4 cellular contexts compared by ENCODE assay signal in the genomic region with DNA sequence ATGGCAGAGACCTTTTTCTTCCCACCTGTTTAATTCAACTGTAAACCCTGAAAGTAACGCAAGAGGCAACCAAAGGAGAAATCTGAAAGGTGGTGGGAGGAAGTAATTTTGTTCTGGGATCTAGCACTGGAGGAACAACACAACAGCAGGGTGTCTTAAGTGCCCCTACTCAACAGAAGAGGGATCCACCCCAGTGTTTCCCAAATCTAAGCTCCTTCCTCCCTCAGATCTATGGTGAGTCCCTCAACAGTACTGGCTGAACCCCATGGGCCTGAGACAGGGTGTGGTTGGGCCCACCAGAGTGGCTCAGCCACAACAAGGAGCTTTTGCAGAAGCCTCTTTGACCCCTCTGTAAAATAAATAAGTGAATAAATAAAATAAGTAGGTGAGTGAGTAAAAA.
A peak's percentile ranks its signal among the peaks of the same experiment; 100 is the strongest.
TF ChIP-seq lines count a peak whose summit lies in the region.

No MANE protein-coding gene starts in this region.

TF ChIP-seq in GM23338, 12 proteins besides CTCF, POLR2A, EP300 and RAD21 (continues in another document):
- TF ChIP-seq EZH2phosphoT487 (IDR thresholded peaks at IDR 0.05; ENCODE audit: unreplicated experiment) (no peak), NANOG (IDR thresholded peaks at IDR 0.05; ENCODE audit: borderline replicate concordance) (no peak), ZNF114 (CRISPR knock-in tag; IDR thresholded peaks at IDR 0.05) (no peak), ZNF331 (CRISPR knock-in tag; IDR thresholded peaks at IDR 0.05; ENCODE audit: low read depth) (no peak), STAT1 (IDR thresholded peaks at IDR 0.05; ENCODE audit: unreplicated experiment) (no peak), JUNB (IDR thresholded peaks at IDR 0.05; ENCODE audit: unreplicated experiment) (no peak), POLR2AphosphoS5 (IDR thresholded peaks at IDR 0.05; ENCODE audit: low read depth) (no peak)
- TF ChIP-seq, protein P1, sequence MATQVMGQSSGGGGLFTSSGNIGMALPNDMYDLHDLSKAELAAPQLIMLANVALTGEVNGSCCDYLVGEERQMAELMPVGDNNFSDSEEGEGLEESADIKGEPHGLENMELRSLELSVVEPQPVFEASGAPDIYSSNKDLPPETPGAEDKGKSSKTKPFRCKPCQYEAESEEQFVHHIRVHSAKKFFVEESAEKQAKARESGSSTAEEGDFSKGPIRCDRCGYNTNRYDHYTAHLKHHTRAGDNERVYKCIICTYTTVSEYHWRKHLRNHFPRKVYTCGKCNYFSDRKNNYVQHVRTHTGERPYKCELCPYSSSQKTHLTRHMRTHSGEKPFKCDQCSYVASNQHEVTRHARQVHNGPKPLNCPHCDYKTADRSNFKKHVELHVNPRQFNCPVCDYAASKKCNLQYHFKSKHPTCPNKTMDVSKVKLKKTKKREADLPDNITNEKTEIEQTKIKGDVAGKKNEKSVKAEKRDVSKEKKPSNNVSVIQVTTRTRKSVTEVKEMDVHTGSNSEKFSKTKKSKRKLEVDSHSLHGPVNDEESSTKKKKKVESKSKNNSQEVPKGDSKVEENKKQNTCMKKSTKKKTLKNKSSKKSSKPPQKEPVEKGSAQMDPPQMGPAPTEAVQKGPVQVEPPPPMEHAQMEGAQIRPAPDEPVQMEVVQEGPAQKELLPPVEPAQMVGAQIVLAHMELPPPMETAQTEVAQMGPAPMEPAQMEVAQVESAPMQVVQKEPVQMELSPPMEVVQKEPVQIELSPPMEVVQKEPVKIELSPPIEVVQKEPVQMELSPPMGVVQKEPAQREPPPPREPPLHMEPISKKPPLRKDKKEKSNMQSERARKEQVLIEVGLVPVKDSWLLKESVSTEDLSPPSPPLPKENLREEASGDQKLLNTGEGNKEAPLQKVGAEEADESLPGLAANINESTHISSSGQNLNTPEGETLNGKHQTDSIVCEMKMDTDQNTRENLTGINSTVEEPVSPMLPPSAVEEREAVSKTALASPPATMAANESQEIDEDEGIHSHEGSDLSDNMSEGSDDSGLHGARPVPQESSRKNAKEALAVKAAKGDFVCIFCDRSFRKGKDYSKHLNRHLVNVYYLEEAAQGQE (IDR thresholded peaks at IDR 0.05; ENCODE audit: unreplicated experiment), result no peak

TF ChIP-seq in IMR-90, 13 proteins besides CTCF, POLR2A, EP300 and RAD21:
- TF ChIP-seq NFE2L2 (IDR thresholded peaks at IDR 0.05; ENCODE audit: low read depth, low read length) (no peak), RFX5 (IDR thresholded peaks at IDR 0.05; ENCODE audit: low read depth, low read length) (no peak), SMC3 (IDR thresholded peaks at IDR 0.05; ENCODE audit: low read depth, low read length) (no peak), RCOR1 (IDR thresholded peaks at IDR 0.05; ENCODE audit: insufficient replicate concordance, low read length) (no peak), CEBPB (IDR thresholded peaks at IDR 0.05; ENCODE audit: low read depth, low read length) (no peak), MXI1 (IDR thresholded peaks at IDR 0.05; ENCODE audit: borderline replicate concordance, low read depth, low read length) (no peak), MAFK (IDR thresholded peaks at IDR 0.05; ENCODE audit: low read depth, low read length) (no peak), CHD1 (IDR thresholded peaks at IDR 0.05; ENCODE audit: low read depth, low read length) (no peak), BHLHE40 (IDR thresholded peaks at IDR 0.05; ENCODE audit: low read depth, low read length) (no peak), MAZ (IDR thresholded peaks at IDR 0.05; ENCODE audit: borderline replicate concordance, low read depth, low read length) (no peak), FOS (IDR thresholded peaks at IDR 0.05; ENCODE audit: low read depth, low read length) (no peak)
- TF ChIP-seq, protein P2, sequence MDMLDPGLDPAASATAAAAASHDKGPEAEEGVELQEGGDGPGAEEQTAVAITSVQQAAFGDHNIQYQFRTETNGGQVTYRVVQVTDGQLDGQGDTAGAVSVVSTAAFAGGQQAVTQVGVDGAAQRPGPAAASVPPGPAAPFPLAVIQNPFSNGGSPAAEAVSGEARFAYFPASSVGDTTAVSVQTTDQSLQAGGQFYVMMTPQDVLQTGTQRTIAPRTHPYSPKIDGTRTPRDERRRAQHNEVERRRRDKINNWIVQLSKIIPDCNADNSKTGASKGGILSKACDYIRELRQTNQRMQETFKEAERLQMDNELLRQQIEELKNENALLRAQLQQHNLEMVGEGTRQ (IDR thresholded peaks at IDR 0.05; ENCODE audit: low read depth, low read length), result no peak
- TF ChIP-seq, protein P3, sequence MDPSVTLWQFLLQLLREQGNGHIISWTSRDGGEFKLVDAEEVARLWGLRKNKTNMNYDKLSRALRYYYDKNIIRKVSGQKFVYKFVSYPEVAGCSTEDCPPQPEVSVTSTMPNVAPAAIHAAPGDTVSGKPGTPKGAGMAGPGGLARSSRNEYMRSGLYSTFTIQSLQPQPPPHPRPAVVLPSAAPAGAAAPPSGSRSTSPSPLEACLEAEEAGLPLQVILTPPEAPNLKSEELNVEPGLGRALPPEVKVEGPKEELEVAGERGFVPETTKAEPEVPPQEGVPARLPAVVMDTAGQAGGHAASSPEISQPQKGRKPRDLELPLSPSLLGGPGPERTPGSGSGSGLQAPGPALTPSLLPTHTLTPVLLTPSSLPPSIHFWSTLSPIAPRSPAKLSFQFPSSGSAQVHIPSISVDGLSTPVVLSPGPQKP (IDR thresholded peaks at IDR 0.05; ENCODE audit: borderline replicate concordance, low read depth, low read length), result no peak
TF ChIP-seq in IMR-90: peak in this region for 0.

TF ChIP-seq in H1, 55 proteins besides CTCF, POLR2A, EP300 and RAD21:
- TF ChIP-seq NANOG (IDR thresholded peaks at IDR 0.05; ENCODE audit: insufficient read depth, low read depth, low read length, poor library complexity, severe bottlenecking) (peak; percentile 7), RNF2 (IDR thresholded peaks at IDR 0.05; ENCODE audit: borderline replicate concordance, low read depth, low read length, missing control alignments, poor library complexity, severe bottlenecking) (no peak)
TF ChIP-seq in H1: peak in this region for 1.

TF ChIP-seq in HepG2, 621 proteins besides CTCF, POLR2A, EP300 and RAD21 (continues in another document):
- TF ChIP-seq FOXK2 (IDR thresholded peaks at IDR 0.05), result no peak
- no peak for TF ChIP-seq GLI4 (CRISPR knock-in tag; IDR thresholded peaks at IDR 0.05; ENCODE audit: borderline replicate concordance)
- TF ChIP-seq, protein P4, sequence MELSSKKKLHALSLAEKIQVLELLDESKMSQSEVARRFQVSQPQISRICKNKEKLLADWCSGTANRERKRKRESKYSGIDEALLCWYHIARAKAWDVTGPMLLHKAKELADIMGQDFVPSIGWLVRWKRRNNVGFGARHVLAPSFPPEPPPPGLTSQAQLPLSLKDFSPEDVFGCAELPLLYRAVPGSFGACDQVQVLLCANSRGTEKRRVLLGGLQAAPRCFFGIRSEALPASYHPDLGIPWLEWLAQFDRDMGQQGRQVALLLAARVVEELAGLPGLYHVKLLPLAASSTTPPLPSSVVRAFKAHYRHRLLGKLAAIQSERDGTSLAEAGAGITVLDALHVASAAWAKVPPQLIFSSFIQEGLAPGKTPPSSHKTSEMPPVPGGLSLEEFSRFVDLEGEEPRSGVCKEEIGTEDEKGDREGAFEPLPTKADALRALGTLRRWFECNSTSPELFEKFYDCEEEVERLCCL (CRISPR knock-in tag; IDR thresholded peaks at IDR 0.05; ENCODE audit: borderline replicate concordance), result no peak
- no peak for TF ChIP-seq KLF9 (CRISPR knock-in tag; IDR thresholded peaks at IDR 0.05; ENCODE audit: low read depth)
- no peak for TF ChIP-seq SP140L (CRISPR knock-in tag; IDR thresholded peaks at IDR 0.05; ENCODE audit: borderline replicate concordance)
- TF ChIP-seq, protein P5, sequence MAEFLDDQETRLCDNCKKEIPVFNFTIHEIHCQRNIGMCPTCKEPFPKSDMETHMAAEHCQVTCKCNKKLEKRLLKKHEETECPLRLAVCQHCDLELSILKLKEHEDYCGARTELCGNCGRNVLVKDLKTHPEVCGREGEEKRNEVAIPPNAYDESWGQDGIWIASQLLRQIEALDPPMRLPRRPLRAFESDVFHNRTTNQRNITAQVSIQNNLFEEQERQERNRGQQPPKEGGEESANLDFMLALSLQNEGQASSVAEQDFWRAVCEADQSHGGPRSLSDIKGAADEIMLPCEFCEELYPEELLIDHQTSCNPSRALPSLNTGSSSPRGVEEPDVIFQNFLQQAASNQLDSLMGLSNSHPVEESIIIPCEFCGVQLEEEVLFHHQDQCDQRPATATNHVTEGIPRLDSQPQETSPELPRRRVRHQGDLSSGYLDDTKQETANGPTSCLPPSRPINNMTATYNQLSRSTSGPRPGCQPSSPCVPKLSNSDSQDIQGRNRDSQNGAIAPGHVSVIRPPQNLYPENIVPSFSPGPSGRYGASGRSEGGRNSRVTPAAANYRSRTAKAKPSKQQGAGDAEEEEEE (CRISPR knock-in tag; IDR thresholded peaks at IDR 0.05; ENCODE audit: borderline replicate concordance), result no peak
- TF ChIP-seq, protein P6, sequence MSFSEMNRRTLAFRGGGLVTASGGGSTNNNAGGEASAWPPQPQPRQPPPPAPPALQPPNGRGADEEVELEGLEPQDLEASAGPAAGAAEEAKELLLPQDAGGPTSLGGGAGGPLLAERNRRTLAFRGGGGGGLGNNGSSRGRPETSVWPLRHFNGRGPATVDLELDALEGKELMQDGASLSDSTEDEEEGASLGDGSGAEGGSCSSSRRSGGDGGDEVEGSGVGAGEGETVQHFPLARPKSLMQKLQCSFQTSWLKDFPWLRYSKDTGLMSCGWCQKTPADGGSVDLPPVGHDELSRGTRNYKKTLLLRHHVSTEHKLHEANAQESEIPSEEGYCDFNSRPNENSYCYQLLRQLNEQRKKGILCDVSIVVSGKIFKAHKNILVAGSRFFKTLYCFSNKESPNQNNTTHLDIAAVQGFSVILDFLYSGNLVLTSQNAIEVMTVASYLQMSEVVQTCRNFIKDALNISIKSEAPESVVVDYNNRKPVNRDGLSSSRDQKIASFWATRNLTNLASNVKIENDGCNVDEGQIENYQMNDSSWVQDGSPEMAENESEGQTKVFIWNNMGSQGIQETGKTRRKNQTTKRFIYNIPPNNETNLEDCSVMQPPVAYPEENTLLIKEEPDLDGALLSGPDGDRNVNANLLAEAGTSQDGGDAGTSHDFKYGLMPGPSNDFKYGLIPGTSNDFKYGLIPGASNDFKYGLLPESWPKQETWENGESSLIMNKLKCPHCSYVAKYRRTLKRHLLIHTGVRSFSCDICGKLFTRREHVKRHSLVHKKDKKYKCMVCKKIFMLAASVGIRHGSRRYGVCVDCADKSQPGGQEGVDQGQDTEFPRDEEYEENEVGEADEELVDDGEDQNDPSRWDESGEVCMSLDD (CRISPR knock-in tag; IDR thresholded peaks at IDR 0.05; ENCODE audit: borderline replicate concordance), result no peak
- TF ChIP-seq, protein P7, sequence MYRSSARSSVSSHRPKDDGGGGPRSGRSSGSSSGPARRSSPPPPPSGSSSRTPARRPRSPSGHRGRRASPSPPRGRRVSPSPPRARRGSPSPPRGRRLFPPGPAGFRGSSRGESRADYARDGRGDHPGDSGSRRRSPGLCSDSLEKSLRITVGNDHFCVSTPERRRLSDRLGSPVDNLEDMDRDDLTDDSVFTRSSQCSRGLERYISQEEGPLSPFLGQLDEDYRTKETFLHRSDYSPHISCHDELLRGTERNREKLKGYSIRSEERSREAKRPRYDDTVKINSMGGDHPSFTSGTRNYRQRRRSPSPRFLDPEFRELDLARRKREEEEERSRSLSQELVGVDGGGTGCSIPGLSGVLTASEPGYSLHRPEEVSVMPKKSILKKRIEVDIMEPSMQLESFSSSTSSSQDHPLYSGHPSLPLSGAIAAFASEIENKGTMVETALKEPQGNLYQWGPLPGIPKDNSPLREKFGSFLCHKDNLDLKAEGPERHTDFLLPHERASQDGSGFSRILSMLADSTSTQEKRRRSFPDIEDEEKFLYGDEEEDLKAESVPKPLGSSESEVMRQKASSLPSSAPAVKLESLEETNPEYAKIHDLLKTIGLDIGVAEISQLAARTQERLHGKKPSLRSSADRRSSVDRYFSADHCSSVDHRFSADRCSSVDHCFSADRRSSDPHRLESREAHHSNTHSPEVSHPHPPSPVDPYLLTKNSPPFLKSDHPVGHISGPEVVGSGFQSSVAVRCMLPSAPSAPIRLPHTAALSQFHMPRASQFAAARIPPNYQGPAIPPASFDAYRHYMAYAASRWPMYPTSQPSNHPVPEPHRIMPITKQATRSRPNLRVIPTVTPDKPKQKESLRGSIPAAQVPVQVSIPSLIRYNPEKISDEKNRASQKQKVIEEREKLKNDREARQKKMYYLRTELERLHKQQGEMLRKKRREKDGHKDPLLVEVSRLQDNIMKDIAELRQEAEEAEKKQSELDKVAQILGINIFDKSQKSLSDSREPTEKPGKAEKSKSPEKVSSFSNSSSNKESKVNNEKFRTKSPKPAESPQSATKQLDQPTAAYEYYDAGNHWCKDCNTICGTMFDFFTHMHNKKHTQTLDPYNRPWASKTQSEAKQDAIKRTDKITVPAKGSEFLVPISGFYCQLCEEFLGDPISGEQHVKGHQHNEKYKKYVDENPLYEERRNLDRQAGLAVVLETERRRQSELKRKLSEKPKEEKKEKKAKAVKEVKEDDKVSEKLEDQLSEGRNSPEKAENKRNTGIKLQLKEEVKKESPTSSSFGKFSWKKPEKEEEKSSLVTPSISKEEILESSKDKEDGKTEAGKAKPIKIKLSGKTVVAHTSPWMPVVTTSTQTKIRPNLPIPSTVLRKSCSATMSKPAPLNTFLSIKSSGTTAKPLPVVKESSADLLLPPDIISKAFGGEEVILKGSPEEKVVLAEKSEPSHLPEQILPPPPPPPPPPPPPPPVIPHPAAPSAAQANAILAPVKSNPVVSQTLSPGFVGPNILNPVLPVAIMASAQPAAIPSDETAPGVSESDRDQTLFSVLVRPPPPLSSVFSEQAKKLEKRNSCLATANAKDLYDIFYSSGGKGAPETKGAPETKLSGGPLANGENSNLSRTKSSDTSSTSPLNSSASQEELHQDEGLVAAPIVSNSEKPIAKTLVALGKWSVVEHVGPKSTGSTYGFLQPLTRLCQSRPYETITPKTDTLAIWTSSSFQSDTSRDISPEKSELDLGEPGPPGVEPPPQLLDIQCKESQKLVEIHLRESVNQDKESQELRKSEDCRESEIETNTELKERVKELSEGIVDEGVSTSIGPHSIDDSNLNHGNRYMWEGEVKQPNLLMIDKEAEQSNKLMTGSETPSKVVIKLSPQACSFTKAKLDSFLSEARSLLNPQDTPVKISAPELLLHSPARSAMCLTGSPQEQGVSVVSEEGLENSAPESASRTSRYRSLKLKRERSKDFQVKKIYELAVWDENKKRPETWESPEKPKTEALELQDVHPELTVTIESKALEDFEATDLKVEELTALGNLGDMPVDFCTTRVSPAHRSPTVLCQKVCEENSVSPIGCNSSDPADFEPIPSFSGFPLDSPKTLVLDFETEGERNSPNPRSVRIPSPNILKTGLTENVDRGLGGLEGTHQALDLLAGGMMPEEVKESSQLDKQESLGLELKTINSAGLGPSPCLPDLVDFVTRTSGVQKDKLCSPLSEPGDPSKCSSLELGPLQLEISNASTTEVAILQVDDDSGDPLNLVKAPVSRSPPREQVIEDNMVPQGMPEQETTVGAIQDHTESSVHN (CRISPR knock-in tag; IDR thresholded peaks at IDR 0.05), result no peak
- no peak for TF ChIP-seq ZNF205 (CRISPR knock-in tag; IDR thresholded peaks at IDR 0.05)
